Comparison of ENCODE assay signal across 1 cellular context in genomic region chr2:219378167-219378851, GRCh38.
TF ChIP-seq lines count a peak whose summit lies in the region.

No MANE protein-coding gene starts in this region.

TF ChIP-seq in GM23338, 12 proteins besides CTCF, POLR2A, EP300 and RAD21 (continued from another document):
- TF ChIP-seq REST (IDR thresholded peaks at IDR 0.05; ENCODE audit: unreplicated experiment) (no peak), ZNF331 (CRISPR knock-in tag; IDR thresholded peaks at IDR 0.05; ENCODE audit: low read depth) (no peak), EZH2 (IDR thresholded peaks at IDR 0.05; ENCODE audit: low read depth, unreplicated experiment) (no peak), JUNB (IDR thresholded peaks at IDR 0.05; ENCODE audit: unreplicated experiment) (no peak), ZNF462 (CRISPR knock-in tag; IDR thresholded peaks at IDR 0.05) (no peak), EZH2phosphoT487 (IDR thresholded peaks at IDR 0.05; ENCODE audit: unreplicated experiment) (no peak), ETS1 (IDR thresholded peaks at IDR 0.05) (no peak)
